Comparison of ENCODE assay signal across 10 cellular contexts in the genomic region with DNA sequence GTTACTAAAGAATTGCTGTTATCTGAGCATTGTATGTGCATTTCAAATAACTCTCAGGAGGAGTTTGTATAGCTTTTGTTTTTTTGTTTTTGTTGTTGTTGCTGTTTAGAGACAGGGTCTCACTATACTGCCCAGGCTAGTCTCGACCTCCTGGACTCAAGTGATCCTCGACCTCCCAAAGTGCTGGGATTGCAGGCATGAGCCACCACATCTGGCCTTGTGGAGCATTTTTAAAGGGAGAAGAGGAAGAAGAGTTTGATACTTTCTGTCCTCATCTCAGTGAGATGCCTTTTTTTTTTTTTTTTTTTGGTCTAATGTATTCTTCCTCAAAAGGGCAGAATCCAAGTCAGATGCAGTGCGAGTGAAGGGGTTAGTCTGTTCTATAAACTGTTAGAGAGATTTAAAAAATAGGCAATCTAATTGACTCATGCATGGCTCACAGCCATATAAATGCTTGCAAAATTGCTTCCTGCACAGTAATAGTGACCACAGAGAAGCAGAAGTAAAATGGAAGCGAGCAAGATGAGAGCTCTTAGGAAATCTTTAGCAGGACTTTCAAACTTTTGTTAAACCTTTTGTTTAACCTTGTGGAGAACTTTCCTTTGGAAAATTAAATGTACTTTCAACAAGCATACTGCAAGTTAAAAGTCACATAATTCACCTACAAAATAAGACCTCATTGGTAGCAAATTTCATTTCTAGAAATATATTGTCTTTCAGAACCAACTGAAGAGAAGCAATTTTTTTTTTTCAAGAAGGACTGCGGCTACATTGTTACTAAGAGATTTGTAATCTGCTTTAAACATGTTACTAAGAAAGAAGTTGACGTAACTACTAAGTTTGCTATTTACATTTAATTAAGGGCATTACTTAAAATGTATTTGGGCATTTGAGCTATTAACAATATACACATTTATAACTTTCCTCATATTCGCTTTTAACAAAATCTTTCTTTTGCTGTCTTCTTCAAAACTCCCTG. TPM values are rescaled to one million over a fixed set of nuclear protein-coding genes. Genes with fewer than 3 reads are reported as not detected.
DNase-seq lines count a peak whose midpoint lies in the region; ATAC-seq and TF ChIP-seq lines count a peak whose summit lies in the region.
"Had no signal": no experiment of that assay in that cellular context is flagged by ENCODE, and none has a peak within 500 bp of the region (broad histone marks: within the 10 kb centered on the region; RNA-seq: fewer than 3 reads in every experiment).

No MANE protein-coding gene starts in this region.

- no peak overlapping the region for H3K4me3 Mint-ChIP-seq in GM23338
- H3K4me3 Mint-ChIP-seq: central memory CD8-positive, alpha-beta T cell; T-cell had no signal

- no peak for DNase-seq in GM23338 (ENCODE audit: low spot score)
- peak in 1 of 2 experiments; percentile 56 for DNase-seq in SJSA1 (ENCODE audit: low read depth in 1 of 2, low spot score in 2 of 2)
- peak; percentile 68 for DNase-seq in fibroblast of the conjunctiva (ENCODE audit: low read depth)
- DNase-seq in sigmoid colon, result no peak
- DNase-seq in DMS114 treated with DMSO at 0.1 percent for 48 hours (lab: John Stamatoyannopoulos, UW; ENCODE audit: unreplicated experiment), result no peak
- no peak for DNase-seq in DMS79 (lab: John Stamatoyannopoulos, UW)
- DNase-seq in DMS153 (lab: John Stamatoyannopoulos, UW), result no peak
- DNase-seq: T-cell had no signal

- no peak for TF ChIP-seq POLR2A in sigmoid colon (IDR thresholded peaks at IDR 0.05)

- H3K27me3 Mint-ChIP-seq in GM23338 (ENCODE audit: insufficient read depth, low read depth, poor library complexity), result no peaks in the 10 kb centered on the region

- H3K79me2 ChIP-seq in GM23338 (replicated peaks; ENCODE audit: insufficient read depth), result no peaks in the 10 kb centered on the region

- H3K27ac ChIP-seq in GM23338 (ENCODE audit: low read depth), result no peak overlapping the region
- peak overlapping the region; percentile 38 for H3K27ac ChIP-seq in SJSA1
- H3K27ac ChIP-seq in sigmoid colon, result peak overlapping the region in 3 of 4 donors; percentile 37 to 75 (median 45)

- H3K9me2 ChIP-seq in GM23338 (ENCODE audit: insufficient read depth), result no peaks in the 10 kb centered on the region

- H3K4me1 ChIP-seq in GM23338 (ENCODE audit: insufficient read depth) (no peaks in the 10 kb centered on the region), SJSA1 (replicated peaks) (peaks cover 10% of the 10 kb centered on the region), sigmoid colon (no peaks in the 10 kb centered on the region)

- H3K9me3 ChIP-seq in SJSA1 (replicated peaks) (no peaks in the 10 kb centered on the region), sigmoid colon (no peaks in the 10 kb centered on the region)

- H3K27ac Mint-ChIP-seq in GM23338, result no peak overlapping the region
- H3K27ac Mint-ChIP-seq: T-cell had no signal

- no peaks in the 10 kb centered on the region for H3F3A ChIP-seq in GM23338 (replicated peaks; ENCODE audit: low read depth)

- no peaks in the 10 kb centered on the region for H3K36me3 Mint-ChIP-seq in GM23338 (ENCODE audit: low read depth)
- H3K36me3 Mint-ChIP-seq: T-cell had no signal

- H2AFZ ChIP-seq in GM23338, result 0 out of 2 replicates have a peak overlapping the region, but pooled peaks have one; percentile 30

- TF ChIP-seq CTCF in GM23338 (conservative IDR thresholded peaks at IDR 0.05; ENCODE audit: low read depth in 2 of 2) (no peak), sigmoid colon (IDR thresholded peaks at IDR 0.05) (no peak)

- ATAC-seq in GM23338 (no peak), HG02588 (IDR thresholded peaks at IDR 0.05; ENCODE audit: unreplicated experiment) (no peak)
- ATAC-seq: T-cell had no signal

- H3K4me3 ChIP-seq in GM23338 (no peak overlapping the region), SJSA1 (no peak overlapping the region), sigmoid colon (no peak overlapping the region)

- WGBS in sigmoid colon, 2 donors, result 52 to 65% methylated on average over 7 of the region's 7 CpGs

- no peaks in the 10 kb centered on the region for H3K36me3 ChIP-seq in GM23338 (ENCODE audit: insufficient read depth)
- no peaks in the 10 kb centered on the region for H3K36me3 ChIP-seq in SJSA1
- no peaks in the 10 kb centered on the region for H3K36me3 ChIP-seq in sigmoid colon

- H3K9me3 Mint-ChIP-seq in GM23338, result no peaks in the 10 kb centered on the region
- H3K9me3 Mint-ChIP-seq: central memory CD8-positive, alpha-beta T cell; T-cell had no signal

- peaks cover 5% of the 10 kb centered on the region; the same call in 2 of the 3 replicates for H3K4me1 Mint-ChIP-seq in GM23338
- H3K4me1 Mint-ChIP-seq: central memory CD8-positive, alpha-beta T cell; T-cell had no signal

- no peak for TF ChIP-seq EP300 in sigmoid colon (IDR thresholded peaks at IDR 0.05)

- H3K4me2 ChIP-seq in GM23338, result no peak overlapping the region

- intact Hi-C loops in sigmoid colon (cut with DNase I), result no loop called here

- no peaks in the 10 kb centered on the region for H3K27me3 ChIP-seq in GM23338 (ENCODE audit: insufficient read depth)
- H3K27me3 ChIP-seq in SJSA1 (replicated peaks), result no peaks in the 10 kb centered on the region
- no peaks in the 10 kb centered on the region for H3K27me3 ChIP-seq in sigmoid colon

- no peaks in the 10 kb centered on the region for H4K20me1 ChIP-seq in GM23338 (replicated peaks; ENCODE audit: insufficient read depth)

TF ChIP-seq in GM23338, 12 proteins besides CTCF, POLR2A, EP300 and RAD21:
- TF ChIP-seq EZH2 (IDR thresholded peaks at IDR 0.05; ENCODE audit: low read depth, unreplicated experiment), result no peak

RNA-seq across cellular contexts. Expression of a gene that starts 52.3 kb away (rescaled TPM):
- 37.2 and 39.5 TPM in 2 replicates for total RNA-seq in GM23338 (2014; rRNA removed; shearing (Covaris generic))
- polyA plus RNA-seq in GM23338 (2016; fragmentation: Nextera tagmentation; extraction: Ambion mirVana) (36.5 and 42.8 TPM in 2 replicates), sigmoid colon (10 to 100 TPM in 1 of 3 donors, 1 to 10 TPM in 2; 7.8 to 18.2 (median 8.8) TPM)
- 26.4 and 43.0 TPM in 2 replicates for total RNA-seq in SJSA1 (2014; rRNA removed; shearing (Covaris generic))
- 10 to 100 TPM; 55.8 to 86.7 (median 57.7) TPM for total RNA-seq in sigmoid colon
